8 cellular contexts compared by ENCODE assay signal in the genomic region with DNA sequence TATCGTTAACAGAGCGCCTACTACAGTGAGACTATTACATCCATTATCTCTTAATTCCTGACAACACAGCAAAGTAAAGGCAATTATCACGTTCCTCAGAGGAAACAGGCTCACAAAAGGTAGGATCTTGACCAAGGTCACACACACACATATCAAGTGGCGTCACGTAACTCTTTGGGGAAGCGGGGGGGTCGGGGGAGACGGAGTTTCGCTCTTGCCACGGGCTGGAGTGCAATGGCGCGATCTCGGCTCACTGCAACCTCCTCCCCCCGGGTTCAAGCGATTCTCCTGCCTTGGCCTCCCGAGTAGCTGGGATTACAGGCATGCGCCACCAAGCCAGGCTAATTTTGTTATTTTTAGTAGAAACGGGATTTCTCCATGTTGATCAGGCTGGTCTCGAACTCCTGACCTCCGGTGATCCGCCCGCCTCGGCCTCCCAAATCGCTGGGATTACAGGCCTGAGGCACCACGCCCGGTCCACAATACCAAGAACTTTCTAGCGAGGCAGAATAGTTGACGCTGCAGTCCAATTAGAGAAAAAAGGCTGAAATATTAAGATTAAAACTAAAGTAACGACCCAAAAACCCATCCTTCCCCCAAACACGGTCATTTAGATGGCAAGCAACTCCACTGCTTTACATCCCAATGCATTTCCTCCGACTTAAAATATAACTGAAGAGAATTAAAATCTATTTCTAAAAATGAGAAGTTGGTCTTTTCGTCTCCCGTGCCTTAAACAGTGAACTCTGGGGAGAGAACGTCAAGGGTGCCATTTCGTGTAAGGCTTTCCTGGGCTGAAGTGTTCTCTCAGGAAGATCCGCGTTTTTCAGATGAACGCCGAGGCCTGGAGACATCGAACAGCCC. TPM values are rescaled to one million over a fixed set of nuclear protein-coding genes. Genes with fewer than 3 reads are reported as not detected.
DNase-seq lines count a peak whose midpoint lies in the region; ATAC-seq, FAIRE-seq and TF ChIP-seq lines count a peak whose summit lies in the region.

No MANE protein-coding gene starts in this region.

- CTCF ChIA-PET in HEK293T (lab: Yijun Ruan, JAX): no interaction called here
- CTCF ChIA-PET in K562 (lab: Yijun Ruan, JAX; ENCODE audit: low intra/inter-chr PET ratio): no interaction called here

- DNase-seq in AG08396 (ENCODE audit: low spot score) (peak; percentile 46), HEK293T (ENCODE audit: extremely low spot score) (peak; percentile 42), T-helper 22 cell (ENCODE audit: low read depth) (peak; percentile 40), K562 (ENCODE audit: extremely low read depth in 1 of 4, low spot score in 3 of 4) (peak in 3 of 4 experiments; percentile 23 to 83 (median 62)), SKM-1 treated with dmso at 0.1 percent for 144 hours (lab: John Stamatoyannopoulos, UW; ENCODE audit: unreplicated experiment) (no peak)
- peak; percentile 42 to 52 for DNase-seq in stimulated activated CD4-positive, alpha-beta T cell treated with anti-CD3 and anti-CD28 coated beads, Interleukin-4, amount 100 ng/mL, for 4 hours

- peak overlapping the region; percentile 90 for H3K4me3 ChIP-seq in K562

- ATAC-seq in K562: peak; percentile 70
- ATAC-seq in GM21825 (IDR thresholded peaks at IDR 0.05; ENCODE audit: unreplicated experiment): no peak

- H3K27me3 ChIP-seq in K562 (ENCODE audit: control insufficient read depth in 2 of 2, insufficient read depth in 2 of 2, low read length in 2 of 2) (no peaks in the 10 kb centered on the region), layer of hippocampus (ENCODE audit: control insufficient read depth, insufficient read depth, low read length) (no peaks in the 10 kb centered on the region)

- peak overlapping the region; percentile 96 for H3K27ac ChIP-seq in K562 (ENCODE audit: extremely low read depth, low read depth, low read length)
- H3K27ac ChIP-seq in layer of hippocampus (ENCODE audit: low read depth, low read length): peak overlapping the region; percentile 100

- TF ChIP-seq CTCF in K562 (IDR thresholded peaks at IDR 0.05 in 2 of 3, conservative IDR thresholded peaks at IDR 0.05 in 1 of 3; ENCODE audit: insufficient read depth in 2 of 3, low read depth in 1 of 3, low read length in 3 of 3): no peak

- H4K20me1 ChIP-seq in K562 (replicated peaks; ENCODE audit: control insufficient read depth, insufficient read depth, low read length): no peaks in the 10 kb centered on the region; the same call in 1 of the 2 replicates

- H3K9me3 ChIP-seq in K562 (replicated peaks; ENCODE audit: control insufficient read depth, insufficient read depth, low read depth, low read length): no peaks in the 10 kb centered on the region

- no peak overlapping the region for H2AFZ ChIP-seq in K562 (ENCODE audit: low read depth, low read length)

- peak; percentile 70 for TF ChIP-seq POLR2A in K562 (conservative IDR thresholded peaks at IDR 0.05)

- H3K36me3 ChIP-seq in K562 (ENCODE audit: control insufficient read depth, insufficient read depth, low read length): peaks cover 44% of the 10 kb centered on the region

- H3K79me2 ChIP-seq in K562 (ENCODE audit: control insufficient read depth, insufficient read depth, low read length): peaks cover 59% of the 10 kb centered on the region

- H3K9me1 ChIP-seq in K562 (ENCODE audit: control insufficient read depth, insufficient read depth, low read length): no peaks in the 10 kb centered on the region

- TF ChIP-seq RAD21 in K562 (CRISPR knock-in tag; conservative IDR thresholded peaks at IDR 0.05 in 1 of 2, IDR thresholded peaks at IDR 0.05 in 1 of 2): no peak

- TSS peak; percentile 42 for BruUV-seq in K562 (replicated peaks; lab: Mats Ljungman, UMichigan)

- no peak for TF ChIP-seq EP300 in K562 (IDR thresholded peaks at IDR 0.05; ENCODE audit: low read length)

- POLR2A ChIA-PET in HEK293T (lab: Yijun Ruan, JAX) (no interaction called here), K562 (lab: Yijun Ruan, JAX) (no interaction called here)

- peak; percentile 57 for FAIRE-seq in K562 (lab: Jason Lieb, UNC)

- in situ Hi-C loops in K562 (cut with MboI): no loop called here

- intact Hi-C loops in K562 (cut with micrococcal nuclease): no loop called here

- 1% methylated on average over 23 of the region's 40 CpGs for WGBS in K562 (ENCODE audit: insufficient coverage, low coverage, missing lambda C conversion rate)

- H3K4me2 ChIP-seq in K562 (ENCODE audit: insufficient read depth, low read length): peak overlapping the region; percentile 92

- H3K4me1 ChIP-seq in K562 (replicated peaks in 1 of 2; ENCODE audit: control insufficient read depth in 2 of 2, insufficient read depth in 2 of 2, low read length in 2 of 2): peaks cover 12 to 22% of the 10 kb centered on the region in 2 experiments

- peak overlapping the region; percentile 99 to 100 for H3K9ac ChIP-seq in K562 (ENCODE audit: insufficient read depth in 1 of 2, low read depth in 2 of 2, low read length in 2 of 2)

TF ChIP-seq in HEK293T, 16 proteins besides CTCF, POLR2A, EP300 and RAD21 (continues in another document):
- TF ChIP-seq ZNF384 (IDR thresholded peaks at IDR 0.05) (no peak), FOXA1 (IDR thresholded peaks at IDR 0.05) (no peak), CTBP1 (IDR thresholded peaks at IDR 0.05; ENCODE audit: borderline replicate concordance) (no peak), LEF1 (IDR thresholded peaks at IDR 0.05; ENCODE audit: borderline replicate concordance) (no peak), ELF4 (IDR thresholded peaks at IDR 0.05) (no peak)

TF ChIP-seq in K562, 482 proteins besides CTCF, POLR2A, EP300 and RAD21 (continues in another document):
- TF ChIP-seq ZNF778 (CRISPR knock-in tag; IDR thresholded peaks at IDR 0.05): no peak
- no peak for TF ChIP-seq GTF2E2 (tag; IDR thresholded peaks at IDR 0.05)
- no peak for TF ChIP-seq FUS (optimal IDR thresholded peaks at IDR 0.05; ENCODE audit: low read depth, low read length)
- TF ChIP-seq ZC3H4 (CRISPR knock-in tag; IDR thresholded peaks at IDR 0.05; ENCODE audit: borderline replicate concordance): no peak
- no peak for TF ChIP-seq ZNF785 (CRISPR knock-in tag; IDR thresholded peaks at IDR 0.05)
- TF ChIP-seq ZNF444 (CRISPR knock-in tag; IDR thresholded peaks at IDR 0.05): no peak

RNA-seq across cellular contexts. Expression of a gene that starts 1.1 kb away (rescaled TPM):
- 606 and 912 TPM in 2 replicates for total RNA-seq in K562 (2011; cell fraction: chromatin; rRNA removed; ENCODE audit: low replicate concordance)
- total RNA-seq in K562 (2011; cell fraction: nucleolus; rRNA removed): 357 and 403 TPM in 2 replicates
- total RNA-seq in K562 (2011; cell fraction: nucleoplasm; rRNA removed): 494 and 663 TPM in 2 replicates
- total RNA-seq in K562 (2014; rRNA removed): 330 and 355 TPM in 2 replicates
- total RNA-seq in K562 (2014; rRNA removed; fragmentation: Illumina TruSeq; extraction: Trizol): 165 and 171 TPM in 2 replicates
- 182 and 189 TPM in 2 replicates for total RNA-seq in K562 (2015; rRNA removed; fragmentation: Illumina TruSeq; extraction: Trizol)
- 216 and 224 TPM in 2 replicates for total RNA-seq in K562 (2021)
- polyA plus RNA-seq in K562 (2011; rRNA removed): 421 and 553 TPM in 2 replicates
- polyA plus RNA-seq in K562 (2011; cell fraction: cytosol; rRNA removed): 303 and 320 TPM in 2 replicates
- 1,663 and 2,084 TPM in 2 replicates for polyA plus RNA-seq in K562 (2011; cell fraction: nucleus; rRNA removed)
- polyA plus RNA-seq in K562 (2012): 105 and 137 TPM in 2 replicates
- 160 and 185 TPM in 2 replicates for polyA plus RNA-seq in K562 (2014; fragmentation: Illumina TruSeq; extraction: Trizol)
- polyA plus RNA-seq in K562 (2014; fragmentation: Nextera tagmentation; extraction: Ambion mirVana): 10 to 100 TPM; 17.6 to 66.9 TPM
- 252 and 270 TPM in 2 replicates for polyA plus RNA-seq in K562 (2014; rRNA removed)
- polyA minus RNA-seq in K562 (2011; rRNA and poly(A)+ RNA removed): 387 and 408 TPM in 2 replicates
- 127 and 132 TPM in 2 replicates for polyA minus RNA-seq in K562 (2011; cell fraction: cytosol; rRNA and poly(A)+ RNA removed)
- 457 and 507 TPM in 2 replicates for polyA minus RNA-seq in K562 (2011; cell fraction: nucleus; rRNA and poly(A)+ RNA removed)

RNA-seq across cellular contexts. Expression of a gene that starts 37.1 kb away (rescaled TPM):
- 28.0 and 28.7 TPM in 2 replicates for total RNA-seq in K562 (2011; cell fraction: chromatin; rRNA removed; ENCODE audit: low replicate concordance)
- 33.2 and 33.5 TPM in 2 replicates for total RNA-seq in K562 (2011; cell fraction: nucleolus; rRNA removed)
- 37.2 and 51.0 TPM in 2 replicates for total RNA-seq in K562 (2011; cell fraction: nucleoplasm; rRNA removed)
- total RNA-seq in K562 (2014; rRNA removed) (8.8 and 10.9 TPM in 2 replicates), K562 (2014; rRNA removed; fragmentation: Illumina TruSeq; extraction: Trizol) (9.6 and 10.8 TPM in 2 replicates), K562 (2015; rRNA removed; fragmentation: Illumina TruSeq; extraction: Trizol) (7.1 and 7.4 TPM in 2 replicates), K562 (2021) (10.6 and 12.2 TPM in 2 replicates)
- polyA plus RNA-seq in K562 (2011; rRNA removed) (44.8 and 49.1 TPM in 2 replicates), K562 (2014; fragmentation: Illumina TruSeq; extraction: Trizol) (18.7 and 23.6 TPM in 2 replicates), K562 (2014; fragmentation: Nextera tagmentation; extraction: Ambion mirVana) (1 to 10 TPM; 7.6 to 8.5 TPM), K562 (2014; rRNA removed) (13.7 and 19.7 TPM in 2 replicates)
- 32.6 and 47.4 TPM in 2 replicates for polyA plus RNA-seq in K562 (2011; cell fraction: cytosol; rRNA removed)
- polyA plus RNA-seq in K562 (2011; cell fraction: nucleus; rRNA removed): 8.3 and 16.8 TPM in 2 replicates
- 11.4 and 20.4 TPM in 2 replicates for polyA plus RNA-seq in K562 (2012)
- 21.7 and 25.7 TPM in 2 replicates for polyA minus RNA-seq in K562 (2011; rRNA and poly(A)+ RNA removed)
- 8.5 and 11.5 TPM in 2 replicates for polyA minus RNA-seq in K562 (2011; cell fraction: cytosol; rRNA and poly(A)+ RNA removed)
- 4.0 and 8.4 TPM in 2 replicates for polyA minus RNA-seq in K562 (2011; cell fraction: nucleus; rRNA and poly(A)+ RNA removed)

RNA-seq across cellular contexts. Expression of a gene that starts 50.0 kb away (rescaled TPM):
- 0.23 TPM in 1 of 2 replicates, not detected in the other for total RNA-seq in K562 (2011; cell fraction: chromatin; rRNA removed; ENCODE audit: low replicate concordance)
- total RNA-seq in K562 (2011; cell fraction: nucleolus; rRNA removed): 0.26 and 0.33 TPM in 2 replicates
- not detected in 2 replicates for total RNA-seq in K562 (2011; cell fraction: nucleoplasm; rRNA removed)
- total RNA-seq in K562 (2014; rRNA removed): 0.09 and 0.41 TPM in 2 replicates
- total RNA-seq in K562 (2014; rRNA removed; fragmentation: Illumina TruSeq; extraction: Trizol): not detected in 2 replicates
- not detected in 2 replicates for total RNA-seq in K562 (2015; rRNA removed; fragmentation: Illumina TruSeq; extraction: Trizol)
- total RNA-seq in K562 (2021): 0.13 and 0.55 TPM in 2 replicates
- polyA plus RNA-seq in K562 (2011; rRNA removed): 0.07 and 0.18 TPM in 2 replicates
- 0.13 and 0.24 TPM in 2 replicates for polyA plus RNA-seq in K562 (2011; cell fraction: cytosol; rRNA removed)
- polyA plus RNA-seq in K562 (2011; cell fraction: nucleus; rRNA removed): 0.10 TPM in 2 replicates
- polyA plus RNA-seq in K562 (2012): 0.07 and 0.15 TPM in 2 replicates
- polyA plus RNA-seq in K562 (2014; fragmentation: Illumina TruSeq; extraction: Trizol): 0.07 and 0.28 TPM in 2 replicates
- not detected for polyA plus RNA-seq in K562 (2014; fragmentation: Nextera tagmentation; extraction: Ambion mirVana)
- polyA plus RNA-seq in K562 (2014; rRNA removed): 0.20 and 0.27 TPM in 2 replicates
- 0.09 TPM in 1 of 2 replicates, not detected in the other for polyA minus RNA-seq in K562 (2011; rRNA and poly(A)+ RNA removed)
- polyA minus RNA-seq in K562 (2011; cell fraction: cytosol; rRNA and poly(A)+ RNA removed): 0.38 TPM in 1 of 2 replicates, not detected in the other
- polyA minus RNA-seq in K562 (2011; cell fraction: nucleus; rRNA and poly(A)+ RNA removed): 0.22 TPM in 1 of 2 replicates, not detected in the other
